Comparison of ENCODE assay signal across 20 cellular contexts in the genomic region with DNA sequence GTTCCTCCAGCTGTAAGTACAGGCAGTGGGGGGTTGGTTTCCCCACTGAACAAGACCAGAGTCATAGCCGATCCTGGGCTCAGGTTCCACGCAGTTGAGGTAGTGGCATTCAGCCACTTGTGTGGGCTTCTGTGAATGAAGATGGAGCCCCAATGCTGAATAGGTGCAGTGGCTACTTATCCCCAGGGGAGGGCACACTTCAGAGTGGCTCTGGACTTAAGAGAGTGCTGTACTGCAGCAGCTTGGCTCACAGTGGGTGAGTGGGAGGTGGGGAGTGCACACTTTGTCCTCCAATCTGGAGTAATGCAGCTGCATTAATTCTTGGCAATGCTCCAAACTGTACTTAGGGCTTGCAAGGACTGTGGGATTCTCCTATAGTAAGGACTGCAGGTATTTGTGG.
DNase-seq lines count a peak whose midpoint lies in the region; ATAC-seq, FAIRE-seq and TF ChIP-seq lines count a peak whose summit lies in the region.
"Had no signal": no experiment of that assay in that cellular context is flagged by ENCODE, and none has a peak within 500 bp of the region (broad histone marks: within the 10 kb centered on the region; RNA-seq: fewer than 3 reads in every experiment).

No MANE protein-coding gene starts in this region.

- H3K9me3 ChIP-seq in H1 (ENCODE audit: insufficient read depth in 2 of 2, low read depth in 1 of 2, low read length in 1 of 2) = no peaks in the 10 kb centered on the region
- H3K9me3 ChIP-seq in tibial artery = peaks cover 0 to 22% (median 10%) of the 10 kb centered on the region in 3 donors

- no peak overlapping the region for H4K91ac ChIP-seq in H1 (replicated peaks; ENCODE audit: insufficient read length, low read length)

- H2AFZ ChIP-seq in H1 (ENCODE audit: low read length) = no peak overlapping the region
- H2AFZ ChIP-seq: hepatocyte had no signal

- H2AK5ac ChIP-seq in H1 (ENCODE audit: low read depth, low read length) = no peak overlapping the region

- no peaks in the 10 kb centered on the region for H3K79me1 ChIP-seq in H1 (ENCODE audit: low read depth, low read length)

- H3K4me3 ChIP-seq in GM12864 (ENCODE audit: low read depth, low read length) (no peak overlapping the region), NB4 (ENCODE audit: low read depth, low read length) (no peak overlapping the region), H1 (ENCODE audit: extremely low read depth in 1 of 4, insufficient read depth in 2 of 4, low read depth in 3 of 4, low read length in 4 of 4) (no peak overlapping the region), tibial artery (no peak overlapping the region)
- H3K4me3 ChIP-seq: BLaER1 treated with 17β-estradiol and CSF1 and Interleukin-3, amounts not matched to agents 10 nM and 100 nM; esophagus muscularis mucosa; hepatocyte; sigmoid colon had no signal

- H3K4me1 ChIP-seq in H1 (replicated peaks in 1 of 4; ENCODE audit: control insufficient read depth in 3 of 4, insufficient read depth in 4 of 4, low read length in 3 of 4) (no peaks in the 10 kb centered on the region), tibial artery (no peaks in the 10 kb centered on the region)
- H3K4me1 ChIP-seq: esophagus muscularis mucosa, sigmoid colon had no signal

- CTCF ChIA-PET in H1 (lab: Charles Lee; ENCODE audit: partially characterized antibody) = interaction anchor here (0.8 to 4.9 kb wide), 13 partner anchors 10 to 322 kb away, joined by 3 to 31 read pairs (median 4); no protein-coding TSS in a partner anchor

- no peak for FAIRE-seq in H1 (lab: Jason Lieb, UNC)
- FAIRE-seq: G401.6, H54 had no signal

- no peak for TF ChIP-seq EP300 in H1 (IDR thresholded peaks at IDR 0.05; ENCODE audit: borderline replicate concordance in 1 of 2, low read depth in 2 of 2, low read length in 2 of 2)

- H3K36me3 ChIP-seq in H1 (ENCODE audit: control insufficient read depth in 2 of 4, insufficient read depth in 4 of 4, low read length in 3 of 4) (no peaks in the 10 kb centered on the region), tibial artery (peaks cover 8 to 17% (median 11%) of the 10 kb centered on the region in 3 donors)

- no peak overlapping the region for H4K5ac ChIP-seq in H1 (ENCODE audit: insufficient read length, low read depth, low read length)

- no peaks in the 10 kb centered on the region for H3K23me2 ChIP-seq in H1 (ENCODE audit: low read depth, low read length)

- POLR2A ChIA-PET in H1 (lab: Charles Lee; ENCODE audit: partially characterized antibody) = no interaction called here

- no peak for TF ChIP-seq POLR2A in NB4 (IDR thresholded peaks at IDR 0.05; ENCODE audit: extremely low read depth, insufficient read length)
- TF ChIP-seq POLR2A in H1 (IDR thresholded peaks at IDR 0.05; ENCODE audit: control extremely low read depth in 1 of 2, low read depth in 2 of 2, low read length in 2 of 2) = no peak

- H2BK120ac ChIP-seq in H1 (replicated peaks; ENCODE audit: low read depth, low read length) = no peak overlapping the region

- in situ Hi-C loops in ACHN (cut with HindIII; ENCODE audit: low pct_ligation_motif_present, low pct_unique_long_range_greater_than_20kb, low sequenced_read_pairs) = no loop called here

- H3K4ac ChIP-seq in H1 (replicated peaks; ENCODE audit: insufficient read length, low read depth, low read length) = no peak overlapping the region

- H3K27me3 ChIP-seq in H1 (replicated peaks in 1 of 4; ENCODE audit: control insufficient read depth in 3 of 4, extremely low read depth in 1 of 4, insufficient read depth in 3 of 4, low read length in 3 of 4) (no peaks in the 10 kb centered on the region), tibial artery (no peaks in the 10 kb centered on the region)
- H3K27me3 ChIP-seq: BLaER1 treated with 17β-estradiol and CSF1 and Interleukin-3, amounts not matched to agents 10 nM and 100 nM; esophagus muscularis mucosa; hepatocyte; sigmoid colon had no signal

- H2BK15ac ChIP-seq in H1 (ENCODE audit: low read length) = 0 out of 2 replicates have a peak overlapping the region, but pooled peaks have one; percentile 21

- H3K14ac ChIP-seq in H1 (ENCODE audit: insufficient read length) = no peak overlapping the region

- 85% methylated on average over 2 of the region's 2 CpGs; no CpG with 5 or more reads in 1 of the 2 experiments for WGBS in H1 (ENCODE audit: extremely low coverage in 1 of 2, insufficient coverage in 1 of 2, insufficient read length in 1 of 2, insufficient replicate concordance in 2 of 2, low coverage in 1 of 2, low lambda C conversion rate in 2 of 2, missing lambda C conversion rate in 1 of 2), 2 experiments

- peak overlapping the region; percentile 28 for H4K8ac ChIP-seq in H1 (ENCODE audit: extremely low read depth, insufficient read depth, low read length)

- TF ChIP-seq CTCF in GM12864 (IDR thresholded peaks at IDR 0.05; ENCODE audit: low read depth, low read length, missing control alignments) = peak; percentile 41
- TF ChIP-seq CTCF in NB4 (IDR thresholded peaks at IDR 0.05; ENCODE audit: low read depth, low read length) = peak; percentile 17
- peak; percentile 28 to 69 (median 47) for TF ChIP-seq CTCF in H1 (IDR thresholded peaks at IDR 0.05; ENCODE audit: control extremely low read depth in 1 of 3, insufficient read depth in 1 of 3, low read depth in 1 of 3, low read length in 3 of 3)
- no peak for TF ChIP-seq CTCF in tibial artery (IDR thresholded peaks at IDR 0.05)

- H3K23ac ChIP-seq in H1 (ENCODE audit: insufficient read length) = no peak overlapping the region

- H3K27ac ChIP-seq in H1 (ENCODE audit: low read depth, low read length) = no peak overlapping the region
- no peak overlapping the region for H3K27ac ChIP-seq in tibial artery
- H3K27ac ChIP-seq: BLaER1 treated with 17β-estradiol and CSF1 and Interleukin-3, amounts not matched to agents 10 nM and 100 nM; esophagus muscularis mucosa; hepatocyte; sigmoid colon had no signal

- TF ChIP-seq RAD21 in H1 (IDR thresholded peaks at IDR 0.05 in 1 of 2, conservative IDR thresholded peaks at IDR 0.05 in 1 of 2; ENCODE audit: low read depth in 2 of 2, low read length in 2 of 2) = peak; percentile 28 to 64; a peak in 3 of 4 replicates

- H4K20me1 ChIP-seq in H1 (replicated peaks in 1 of 2; ENCODE audit: control insufficient read depth in 1 of 2, insufficient read depth in 2 of 2, low read length in 2 of 2) = no peaks in the 10 kb centered on the region
- H4K20me1 ChIP-seq: BLaER1 treated with 17β-estradiol and CSF1 and Interleukin-3, amounts not matched to agents 10 nM and 100 nM had no signal

- H3K4me2 ChIP-seq in H1 (ENCODE audit: insufficient read depth in 1 of 2, low read depth in 2 of 2, low read length in 2 of 2) = no peak overlapping the region
- H3K4me2 ChIP-seq: BLaER1 treated with 17β-estradiol and CSF1 and Interleukin-3, amounts not matched to agents 10 nM and 100 nM; hepatocyte had no signal

- H2BK12ac ChIP-seq in H1 (ENCODE audit: low read depth, low read length) = no peak overlapping the region

- H3K18ac ChIP-seq in H1 (ENCODE audit: extremely low read depth, low read length) = no peak overlapping the region

- no peak for ATAC-seq in HG03432 (IDR thresholded peaks at IDR 0.05; ENCODE audit: unreplicated experiment)
- ATAC-seq: activated naive CD8-positive, alpha-beta T cell treated with anti-CD3 and anti-CD28 coated beads, Interleukin-2, amount 50 U/mL, for 24 hours; activated T-cell treated with anti-CD3 and anti-CD28 coated beads, Interleukin-2, amount 50 U/mL, for 4 hours; naive thymus-derived CD8-positive, alpha-beta T cell; stimulated activated naive B cell treated with anti-CD40 and anti-IgM and Interleukin-4, amounts not matched to agents 10 μg/mL and 1 μg/mL and 100 μg/mL, for 72 hours; T-cell had no signal

- no peak overlapping the region for H2BK20ac ChIP-seq in H1 (ENCODE audit: low read length)

- H3K9ac ChIP-seq in H1 (replicated peaks in 1 of 4; ENCODE audit: extremely low read depth in 1 of 4, low read depth in 3 of 4, low read length in 3 of 4) = no peak overlapping the region
- H3K9ac ChIP-seq: BLaER1 treated with 17β-estradiol and CSF1 and Interleukin-3, amounts not matched to agents 10 nM and 100 nM had no signal

- intact Hi-C loops in tibial artery (cut with DNase I; ENCODE audit: low total_unique reads) = no loop called here

- H3K56ac ChIP-seq in H1 (replicated peaks; ENCODE audit: insufficient read length, low read depth, low read length) = no peak overlapping the region

- H2BK5ac ChIP-seq in H1 (ENCODE audit: low read depth, low read length) = no peak overlapping the region

- H3K79me2 ChIP-seq in H1 (ENCODE audit: control insufficient read depth in 1 of 2, insufficient read depth in 2 of 2, low read length in 2 of 2) = no peaks in the 10 kb centered on the region
- H3K79me2 ChIP-seq: hepatocyte had no signal

- DNase-seq in ACHN (peak; percentile 6), GM12864 (ENCODE audit: low read depth) (no peak), NB4 (ENCODE audit: low read depth) (peak; percentile 32), H1 (ENCODE audit: low read depth in 1 of 2, low spot score in 2 of 2) (no peak), NCI-H2081 (lab: John Stamatoyannopoulos, UW) (no peak), tibial artery (no peak), NCI-H2227 (lab: John Stamatoyannopoulos, UW; ENCODE audit: unreplicated experiment) (no peak)
- DNase-seq: activated CD4-positive, alpha-beta T cell treated with anti-CD3 and anti-CD28 coated beads for 1 hour; activated naive CD8-positive, alpha-beta T cell treated with anti-CD3 and anti-CD28 coated beads, Interleukin-2, amount 50 U/mL, for 24 hours; activated T-cell treated with anti-CD3 and anti-CD28 coated beads, Interleukin-2, amount 50 U/mL, for 4 hours; naive thymus-derived CD8-positive, alpha-beta T cell; sigmoid colon; stimulated activated naive B cell treated with anti-CD40 and anti-IgM and Interleukin-4, amounts not matched to agents 10 μg/mL and 1 μg/mL and 100 μg/mL, for 72 hours; T-cell had no signal

TF ChIP-seq in H1, 55 proteins besides CTCF, POLR2A, EP300 and RAD21 (continues in another document):
- TF ChIP-seq SIX5 (IDR thresholded peaks at IDR 0.05; ENCODE audit: low read depth, low read length) (no peak), TCF12 (IDR thresholded peaks at IDR 0.05; ENCODE audit: low read depth, low read length) (no peak), ZNF274 (IDR thresholded peaks at IDR 0.05; ENCODE audit: borderline replicate concordance, extremely low read depth, low read length) (no peak), NANOG (IDR thresholded peaks at IDR 0.05; ENCODE audit: insufficient read depth, low read depth, low read length, poor library complexity, severe bottlenecking) (no peak), SP1 (IDR thresholded peaks at IDR 0.05; ENCODE audit: low read depth, low read length) (no peak)
- TF ChIP-seq, protein P1, sequence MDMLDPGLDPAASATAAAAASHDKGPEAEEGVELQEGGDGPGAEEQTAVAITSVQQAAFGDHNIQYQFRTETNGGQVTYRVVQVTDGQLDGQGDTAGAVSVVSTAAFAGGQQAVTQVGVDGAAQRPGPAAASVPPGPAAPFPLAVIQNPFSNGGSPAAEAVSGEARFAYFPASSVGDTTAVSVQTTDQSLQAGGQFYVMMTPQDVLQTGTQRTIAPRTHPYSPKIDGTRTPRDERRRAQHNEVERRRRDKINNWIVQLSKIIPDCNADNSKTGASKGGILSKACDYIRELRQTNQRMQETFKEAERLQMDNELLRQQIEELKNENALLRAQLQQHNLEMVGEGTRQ (IDR thresholded peaks at IDR 0.05; ENCODE audit: low read length) = no peak

Comparison
In these comparisons a context has a peak if more than half of its experiments do, and no peak if none do; other contexts are left out.
1. DNase-seq: peak in ACHN (single experiment) and NB4 (single experiment); none in GM12864 (single experiment), H1 (0 of 2), NCI-H2081 (0 of 2), tibial artery (0 of 2) and NCI-H2227 (single experiment).
2. CTCF ChIP-seq: peak in GM12864 (single experiment), NB4 (single experiment) and H1 (3 of 3); none in tibial artery (0 of 2).